Comparison of ENCODE assay signal across 31 cellular contexts in genomic region chr3:33447958-33448357, GRCh38. TPM values are rescaled to one million over a fixed set of nuclear protein-coding genes. Genes with fewer than 3 reads are reported as not detected.
DNase-seq lines count a peak whose midpoint lies in the region; ATAC-seq, FAIRE-seq and TF ChIP-seq lines count a peak whose summit lies in the region.
"Had no signal": no experiment of that assay in that cellular context is flagged by ENCODE, and none has a peak within 500 bp of the region (broad histone marks: within the 10 kb centered on the region; RNA-seq: fewer than 3 reads in every experiment).

No MANE protein-coding gene starts in this region.

- no peak overlapping the region for H2AK5ac ChIP-seq in H1 (ENCODE audit: low read depth, low read length)
- H2AK5ac ChIP-seq in mesendoderm (ENCODE audit: low read length), result no peak overlapping the region

- peaks cover 21% of the 10 kb centered on the region for H3K4me1 Mint-ChIP-seq in activated T-cell treated with anti-CD3 and anti-CD28 coated beads, Interleukin-2, amount 50 U/mL, for 72 hours (ENCODE audit: low read depth)
- peaks cover 12% of the 10 kb centered on the region for H3K4me1 Mint-ChIP-seq in activated T-cell treated with anti-CD3 and anti-CD28 coated beads, Interleukin-2, amount 50 U/mL, for 4 hours (ENCODE audit: low read depth)
- H3K4me1 Mint-ChIP-seq in stimulated activated effector memory CD8-positive, alpha-beta T cell treated with anti-CD3 and anti-CD28 coated beads, Interleukin-12 subunit alpha, Interleukin-12 subunit beta, amount 100 ng/mL, for 72 hours, result peaks cover 6% of the 10 kb centered on the region
- H3K4me1 Mint-ChIP-seq in activated CD8-positive, alpha-beta T cell treated with anti-CD3 and anti-CD28 coated beads, Interleukin-2, amount 10 ng/mL, durations not matched to agents 7 days and 5 days (ENCODE audit: low read depth), result peaks cover 14% of the 10 kb centered on the region

- H2BK15ac ChIP-seq in H1 (ENCODE audit: low read length) (no peak overlapping the region), mesendoderm (replicated peaks; ENCODE audit: low read depth) (no peak overlapping the region)

- H3K36me3 ChIP-seq in H1 (ENCODE audit: control insufficient read depth in 2 of 4, insufficient read depth in 4 of 4, low read length in 3 of 4) (peaks cover 0 to under 1% (median 0%) of the 10 kb centered on the region in 4 experiments; a peak in 1 of 8 replicates), mesendoderm (ENCODE audit: control insufficient read depth, insufficient read depth, low read length) (no peaks in the 10 kb centered on the region), gastrocnemius medialis (no peaks in the 10 kb centered on the region)
- H3K36me3 ChIP-seq: breast epithelium, heart left ventricle, SJCRH30, tibial artery had no signal

- WGBS in H1 (ENCODE audit: extremely low coverage in 1 of 2, insufficient coverage in 1 of 2, insufficient read length in 1 of 2, insufficient replicate concordance in 2 of 2, low coverage in 1 of 2, low lambda C conversion rate in 2 of 2, missing lambda C conversion rate in 1 of 2), 2 experiments, result 11% methylated on average over 15 of the region's 15 CpGs; no CpG with 5 or more reads in 1 of the 2 experiments
- WGBS in mesendoderm (ENCODE audit: extremely low coverage, insufficient coverage, low lambda C conversion rate), result no CpG with 5 or more reads among the region's 15 CpGs

- H3K4me3 ChIP-seq in H1 (ENCODE audit: extremely low read depth in 1 of 4, insufficient read depth in 2 of 4, low read depth in 3 of 4, low read length in 4 of 4), result peak overlapping the region; percentile 45 to 67 (median 50); a peak in 7 of 8 replicates
- H3K4me3 ChIP-seq in mesendoderm (ENCODE audit: low read length), result no peak overlapping the region
- H3K4me3 ChIP-seq in gastrocnemius medialis, result no peak overlapping the region
- H3K4me3 ChIP-seq: breast epithelium, GM12878, GM23248, heart left ventricle, tibial artery had no signal

- TF ChIP-seq RAD21 in H1 (IDR thresholded peaks at IDR 0.05 in 1 of 2, conservative IDR thresholded peaks at IDR 0.05 in 1 of 2; ENCODE audit: low read depth in 2 of 2, low read length in 2 of 2), result no peak

- H4K5ac ChIP-seq in H1 (ENCODE audit: insufficient read length, low read depth, low read length), result no peak overlapping the region
- H4K5ac ChIP-seq in mesendoderm (ENCODE audit: low read length), result no peak overlapping the region

- peak overlapping the region; percentile 32 to 87 for H3K4me3 Mint-ChIP-seq in activated T-cell treated with anti-CD3 and anti-CD28 coated beads, Interleukin-2, amount 50 U/mL, for 72 hours
- H3K4me3 Mint-ChIP-seq in activated T-cell treated with anti-CD3 and anti-CD28 coated beads, Interleukin-2, amount 50 U/mL, for 4 hours, result no peak overlapping the region
- H3K4me3 Mint-ChIP-seq in stimulated activated effector memory CD8-positive, alpha-beta T cell treated with anti-CD3 and anti-CD28 coated beads, Interleukin-12 subunit alpha, Interleukin-12 subunit beta, amount 100 ng/mL, for 72 hours, result peak overlapping the region; percentile 72
- H3K4me3 Mint-ChIP-seq in activated CD8-positive, alpha-beta T cell treated with anti-CD3 and anti-CD28 coated beads, Interleukin-2, amount 10 ng/mL, durations not matched to agents 7 days and 5 days, result no peak overlapping the region
- H3K4me3 Mint-ChIP-seq: dendritic cell treated with granulocyte-macrophage colony-stimulating factor and Interleukin-4, amounts not matched to agents 40 ng/mL and 50 ng/mL, for 4 days had no signal

- TF ChIP-seq POLR2A in H1 (IDR thresholded peaks at IDR 0.05; ENCODE audit: control extremely low read depth in 1 of 2, low read depth in 2 of 2, low read length in 2 of 2) (no peak), gastrocnemius medialis (IDR thresholded peaks at IDR 0.05) (no peak)

- H3K9me3 ChIP-seq in H1 (ENCODE audit: insufficient read depth in 2 of 2, low read depth in 1 of 2, low read length in 1 of 2) (no peaks in the 10 kb centered on the region), gastrocnemius medialis (no peaks in the 10 kb centered on the region)
- H3K9me3 ChIP-seq: breast epithelium, SJCRH30, tibial artery had no signal

- H3K79me2 ChIP-seq in H1 (ENCODE audit: control insufficient read depth in 1 of 2, insufficient read depth in 2 of 2, low read length in 2 of 2) (no peaks in the 10 kb centered on the region), mesendoderm (ENCODE audit: control insufficient read depth, insufficient read depth, low read length) (no peaks in the 10 kb centered on the region)

- no peak overlapping the region for H2BK120ac ChIP-seq in H1 (replicated peaks; ENCODE audit: low read depth, low read length)
- H2BK120ac ChIP-seq in mesendoderm (ENCODE audit: low read depth, low read length), result no peak overlapping the region

- H3K9me3 Mint-ChIP-seq in activated T-cell treated with anti-CD3 and anti-CD28 coated beads, Interleukin-2, amount 50 U/mL, for 72 hours, result no peaks in the 10 kb centered on the region
- H3K9me3 Mint-ChIP-seq in activated T-cell treated with anti-CD3 and anti-CD28 coated beads, Interleukin-2, amount 50 U/mL, for 4 hours, result no peaks in the 10 kb centered on the region
- no peaks in the 10 kb centered on the region for H3K9me3 Mint-ChIP-seq in stimulated activated effector memory CD8-positive, alpha-beta T cell treated with anti-CD3 and anti-CD28 coated beads, Interleukin-12 subunit alpha, Interleukin-12 subunit beta, amount 100 ng/mL, for 72 hours
- no peaks in the 10 kb centered on the region for H3K9me3 Mint-ChIP-seq in activated CD8-positive, alpha-beta T cell treated with anti-CD3 and anti-CD28 coated beads, Interleukin-2, amount 10 ng/mL, durations not matched to agents 7 days and 5 days (ENCODE audit: insufficient read depth)
- H3K9me3 Mint-ChIP-seq: dendritic cell treated with granulocyte-macrophage colony-stimulating factor and Interleukin-4, amounts not matched to agents 40 ng/mL and 50 ng/mL, for 4 days; stimulated activated naive CD8-positive, alpha-beta T cell treated with anti-CD3 and anti-CD28 coated beads, Interleukin-15, Interleukin-2, amounts not matched to agents 100 ng/mL and 50 ng/mL, for 24 hours had no signal

- H2AFZ ChIP-seq in H1 (ENCODE audit: low read length), result 0 out of 2 replicates have a peak overlapping the region, but pooled peaks have one; percentile 62
- H2AFZ ChIP-seq: GM23248 had no signal

- POLR2A ChIA-PET in H1 (lab: Charles Lee; ENCODE audit: partially characterized antibody), result no interaction called here
- POLR2A ChIA-PET in activated CD8-positive, alpha-beta T cell treated with anti-CD3 and anti-CD28 coated beads, Interleukin-2, amount 10 ng/mL, durations not matched to agents 7 days and 5 days (lab: Charles Lee), result no interaction called here

- TF ChIP-seq EP300 in H1 (IDR thresholded peaks at IDR 0.05; ENCODE audit: borderline replicate concordance in 1 of 2, low read depth in 2 of 2, low read length in 2 of 2), result no peak

- H2BK5ac ChIP-seq in H1 (ENCODE audit: low read depth, low read length) (no peak overlapping the region), mesendoderm (ENCODE audit: low read length) (no peak overlapping the region)

- H3K23me2 ChIP-seq in H1 (ENCODE audit: low read depth, low read length), result no peaks in the 10 kb centered on the region; the same call in 1 of the 2 replicates

- H4K91ac ChIP-seq in H1 (replicated peaks; ENCODE audit: insufficient read length, low read length), result no peak overlapping the region

- no peak overlapping the region for H3K56ac ChIP-seq in H1 (replicated peaks; ENCODE audit: insufficient read length, low read depth, low read length)
- peak overlapping the region; percentile 73 for H3K56ac ChIP-seq in mesendoderm (ENCODE audit: low read length)

- FAIRE-seq in H1 (lab: Jason Lieb, UNC), result no peak
- FAIRE-seq: endothelial cell of umbilical vein, GM12878, GM19239, RCC 7860 had no signal

- no peak overlapping the region for H3K27ac ChIP-seq in H1 (ENCODE audit: low read depth, low read length)
- no peak overlapping the region for H3K27ac ChIP-seq in mesendoderm (ENCODE audit: low read depth, low read length)
- H3K27ac ChIP-seq in gastrocnemius medialis, result no peak overlapping the region
- H3K27ac ChIP-seq: breast epithelium, GM23248, heart left ventricle, SJCRH30, tibial artery had no signal

- no peaks in the 10 kb centered on the region for H4K20me1 ChIP-seq in H1 (replicated peaks in 1 of 2; ENCODE audit: control insufficient read depth in 1 of 2, insufficient read depth in 2 of 2, low read length in 2 of 2)

- no peaks in the 10 kb centered on the region; a peak in 1 of 7 replicates for H3K27me3 ChIP-seq in H1 (replicated peaks in 1 of 4; ENCODE audit: control insufficient read depth in 3 of 4, extremely low read depth in 1 of 4, insufficient read depth in 3 of 4, low read length in 3 of 4)
- H3K27me3 ChIP-seq in mesendoderm (ENCODE audit: insufficient read depth, low read length, poor library complexity), result no peaks in the 10 kb centered on the region
- H3K27me3 ChIP-seq in gastrocnemius medialis, result no peaks in the 10 kb centered on the region
- H3K27me3 ChIP-seq: breast epithelium, heart left ventricle, SJCRH30, tibial artery had no signal

- H3K18ac ChIP-seq in H1 (ENCODE audit: extremely low read depth, low read length) (no peak overlapping the region; the same call in 1 of the 2 replicates), mesendoderm (ENCODE audit: low read length) (no peak overlapping the region)

- H3K79me1 ChIP-seq in H1 (ENCODE audit: low read depth, low read length) (no peaks in the 10 kb centered on the region), mesendoderm (ENCODE audit: low read length) (no peaks in the 10 kb centered on the region)

- H3K9ac ChIP-seq in H1 (replicated peaks in 1 of 4; ENCODE audit: extremely low read depth in 1 of 4, low read depth in 3 of 4, low read length in 3 of 4) (no peak overlapping the region), mesendoderm (ENCODE audit: low read length) (peak overlapping the region; percentile 28)
- H3K9ac ChIP-seq: GM23248 had no signal

- intact Hi-C loops in gastrocnemius medialis (cut with DNase I; ENCODE audit: low total_unique reads), result no loop called here

- no peak overlapping the region for H3K14ac ChIP-seq in H1 (ENCODE audit: insufficient read length)

- TF ChIP-seq CTCF in H1 (IDR thresholded peaks at IDR 0.05; ENCODE audit: control extremely low read depth in 1 of 3, insufficient read depth in 1 of 3, low read depth in 1 of 3, low read length in 3 of 3), result no peak
- TF ChIP-seq CTCF in gastrocnemius medialis (IDR thresholded peaks at IDR 0.05 in 4 of 5, conservative IDR thresholded peaks at IDR 0.05 in 1 of 5), result no peak

- H3K4ac ChIP-seq in H1 (replicated peaks; ENCODE audit: insufficient read length, low read depth, low read length), result no peak overlapping the region
- no peak overlapping the region for H3K4ac ChIP-seq in mesendoderm (ENCODE audit: low read depth, low read length)

- no peaks in the 10 kb centered on the region for H3K27me3 Mint-ChIP-seq in activated T-cell treated with anti-CD3 and anti-CD28 coated beads, Interleukin-2, amount 50 U/mL, for 72 hours (ENCODE audit: low read depth)
- H3K27me3 Mint-ChIP-seq in activated T-cell treated with anti-CD3 and anti-CD28 coated beads, Interleukin-2, amount 50 U/mL, for 4 hours (ENCODE audit: low read depth), result no peaks in the 10 kb centered on the region
- H3K27me3 Mint-ChIP-seq in activated CD8-positive, alpha-beta T cell treated with anti-CD3 and anti-CD28 coated beads, Interleukin-2, amount 10 ng/mL, durations not matched to agents 7 days and 5 days (ENCODE audit: low read depth), result no peaks in the 10 kb centered on the region
- H3K27me3 Mint-ChIP-seq: dendritic cell treated with granulocyte-macrophage colony-stimulating factor and Interleukin-4, amounts not matched to agents 40 ng/mL and 50 ng/mL, for 4 days; IgD-negative memory B cell; stimulated activated naive CD8-positive, alpha-beta T cell treated with anti-CD3 and anti-CD28 coated beads, Interleukin-15, Interleukin-2, amounts not matched to agents 100 ng/mL and 50 ng/mL, for 24 hours had no signal

- in situ Hi-C loops in gastrocnemius medialis (cut with MboI; ENCODE audit: low sequenced_read_pairs in 4 of 4), result no loop called here

- H3K4me2 ChIP-seq in H1 (ENCODE audit: insufficient read depth in 1 of 2, low read depth in 2 of 2, low read length in 2 of 2) (peak overlapping the region; percentile 87 to 89), mesendoderm (ENCODE audit: low read length) (peak overlapping the region; percentile 25)

- H3K36me3 Mint-ChIP-seq in activated T-cell treated with anti-CD3 and anti-CD28 coated beads, Interleukin-2, amount 50 U/mL, for 72 hours (ENCODE audit: insufficient read depth in 2 of 2), result no peaks in the 10 kb centered on the region
- H3K36me3 Mint-ChIP-seq in activated T-cell treated with anti-CD3 and anti-CD28 coated beads, Interleukin-2, amount 50 U/mL, for 4 hours (ENCODE audit: insufficient read depth), result no peaks in the 10 kb centered on the region
- H3K36me3 Mint-ChIP-seq in stimulated activated effector memory CD8-positive, alpha-beta T cell treated with anti-CD3 and anti-CD28 coated beads, Interleukin-12 subunit alpha, Interleukin-12 subunit beta, amount 100 ng/mL, for 72 hours, result no peaks in the 10 kb centered on the region
- H3K36me3 Mint-ChIP-seq in activated CD8-positive, alpha-beta T cell treated with anti-CD3 and anti-CD28 coated beads, Interleukin-2, amount 10 ng/mL, durations not matched to agents 7 days and 5 days (ENCODE audit: low read depth), result peaks cover 2% of the 10 kb centered on the region
- H3K36me3 Mint-ChIP-seq: IgD-negative memory B cell had no signal

- DNase-seq in activated T-cell treated with anti-CD3 and anti-CD28 coated beads, Interleukin-2, amount 50 U/mL, for 72 hours, result no peak
- DNase-seq in activated T-cell treated with anti-CD3 and anti-CD28 coated beads, Interleukin-2, amount 50 U/mL, for 4 hours, result no peak
- DNase-seq in H1 (ENCODE audit: low read depth in 1 of 2, low spot score in 2 of 2) (no peak), mesendoderm (no peak), gastrocnemius medialis (no peak)
- no peak for DNase-seq in stimulated activated effector memory CD8-positive, alpha-beta T cell treated with anti-CD3 and anti-CD28 coated beads, Interleukin-12 subunit alpha, Interleukin-12 subunit beta, amount 100 ng/mL, for 72 hours (ENCODE audit: low spot score in 2 of 2)
- DNase-seq in activated CD8-positive, alpha-beta T cell treated with anti-CD3 and anti-CD28 coated beads, Interleukin-2, amount 10 ng/mL, durations not matched to agents 7 days and 5 days, result no peak
- DNase-seq: 8988T; activated CD4-positive, alpha-beta T cell treated with anti-CD3 and anti-CD28 coated beads, Interleukin-2, amount 50 U/mL, for 1 hour; activated effector memory CD4-positive, alpha-beta T cell treated with Interleukin-2 at 50 U/mL for 16 hours; AML-193; DMS79; GM23248; heart left ventricle; NCI-H1436; NCI-H2107; NCI-H526; occipital lobe; stimulated activated CD4-positive, alpha-beta T cell treated with anti-CD3 and anti-CD28 coated beads, Interleukin-4, amount 100 ng/mL, for 24 hours; T-helper 1 cell; tibial artery had no signal

- CTCF ChIA-PET in H1 (lab: Charles Lee; ENCODE audit: partially characterized antibody), result no interaction called here
- CTCF ChIA-PET in activated CD8-positive, alpha-beta T cell treated with anti-CD3 and anti-CD28 coated beads, Interleukin-2, amount 10 ng/mL, durations not matched to agents 7 days and 5 days (lab: Charles Lee), result no interaction called here

- no peak overlapping the region for H3K27ac Mint-ChIP-seq in activated T-cell treated with anti-CD3 and anti-CD28 coated beads, Interleukin-2, amount 50 U/mL, for 72 hours
- no peak overlapping the region for H3K27ac Mint-ChIP-seq in stimulated activated effector memory CD8-positive, alpha-beta T cell treated with anti-CD3 and anti-CD28 coated beads, Interleukin-12 subunit alpha, Interleukin-12 subunit beta, amount 100 ng/mL, for 72 hours
- H3K27ac Mint-ChIP-seq in activated CD8-positive, alpha-beta T cell treated with anti-CD3 and anti-CD28 coated beads, Interleukin-2, amount 10 ng/mL, durations not matched to agents 7 days and 5 days, result no peak overlapping the region
- H3K27ac Mint-ChIP-seq: dendritic cell treated with granulocyte-macrophage colony-stimulating factor and Interleukin-4, amounts not matched to agents 40 ng/mL and 50 ng/mL, for 4 days; stimulated activated naive CD8-positive, alpha-beta T cell treated with anti-CD3 and anti-CD28 coated beads, Interleukin-15, Interleukin-2, amounts not matched to agents 100 ng/mL and 50 ng/mL, for 24 hours had no signal

- no peaks in the 10 kb centered on the region; a peak in 2 of 7 replicates for H3K4me1 ChIP-seq in H1 (replicated peaks in 1 of 4; ENCODE audit: control insufficient read depth in 3 of 4, insufficient read depth in 4 of 4, low read length in 3 of 4)
- H3K4me1 ChIP-seq in mesendoderm (ENCODE audit: control insufficient read depth, low read depth, low read length), result no peaks in the 10 kb centered on the region
- H3K4me1 ChIP-seq in gastrocnemius medialis, result no peaks in the 10 kb centered on the region
- H3K4me1 ChIP-seq: breast epithelium, heart left ventricle, SJCRH30, tibial artery had no signal

- no peak overlapping the region for H2BK20ac ChIP-seq in H1 (ENCODE audit: low read length)

- ATAC-seq in activated T-cell treated with anti-CD3 and anti-CD28 coated beads, Interleukin-2, amount 50 U/mL, for 72 hours (replicated peaks in 1 of 2), result no peak
- no peak for ATAC-seq in activated T-cell treated with anti-CD3 and anti-CD28 coated beads, Interleukin-2, amount 50 U/mL, for 4 hours
- ATAC-seq in stimulated activated effector memory CD8-positive, alpha-beta T cell treated with anti-CD3 and anti-CD28 coated beads, Interleukin-12 subunit alpha, Interleukin-12 subunit beta, amount 100 ng/mL, for 72 hours, result no peak
- ATAC-seq in gastrocnemius medialis (no peak), GM18870 (IDR thresholded peaks at IDR 0.05; ENCODE audit: unreplicated experiment) (no peak)
- no peak for ATAC-seq in activated CD8-positive, alpha-beta T cell treated with anti-CD3 and anti-CD28 coated beads, Interleukin-2, amount 10 ng/mL, durations not matched to agents 7 days and 5 days
- ATAC-seq: GM12878, heart left ventricle had no signal

- H4K8ac ChIP-seq in H1 (ENCODE audit: extremely low read depth, insufficient read depth, low read length) (no peak overlapping the region), mesendoderm (ENCODE audit: low read depth, low read length) (no peak overlapping the region)

- 0 out of 2 replicates have a peak overlapping the region, but pooled peaks have one; percentile 39 for H2BK12ac ChIP-seq in H1 (ENCODE audit: low read depth, low read length)

- H3K23ac ChIP-seq in H1 (ENCODE audit: insufficient read length), result no peak overlapping the region
- no peak overlapping the region for H3K23ac ChIP-seq in mesendoderm (ENCODE audit: low read length)

RNA-seq across cellular contexts. Expression of gene UBP1, which starts 7.8 kb away (rescaled TPM):
- 10 to 100 TPM; 59.6 to 64.6 TPM for total RNA-seq in activated T-cell treated with anti-CD3 and anti-CD28 coated beads, Interleukin-2, amount 50 U/mL, for 72 hours
- 10 to 100 TPM; 64.2 to 69.7 (median 69.0) TPM for total RNA-seq in activated T-cell treated with anti-CD3 and anti-CD28 coated beads, Interleukin-2, amount 50 U/mL, for 4 hours
- total RNA-seq in H1 (2021; fragmentation: NEBNext Ultra II Directional; extraction: Animal tissue kit (Norgen Biotek cat#: 25700)), result 64.5 and 71.9 TPM in 2 replicates
- 41.4 and 47.3 TPM in 2 replicates for polyA plus RNA-seq in H1 (2011; rRNA removed)
- 71.8 TPM for polyA plus RNA-seq in H1 (2011; cell fraction: cytosol; rRNA removed)
- 165 TPM for polyA plus RNA-seq in H1 (2011; cell fraction: nucleus; rRNA removed)
- polyA plus RNA-seq in H1 (2012, experiment 1 of 2), result 54.7 to 73.7 TPM (median 62.4 TPM) in 4 replicates
- 7.3 TPM for polyA plus RNA-seq in H1 (2012, experiment 2 of 2)
- 68.1 TPM for polyA plus RNA-seq in H1 (2013, experiment 1 of 2)
- 61.2 TPM for polyA plus RNA-seq in H1 (2013, experiment 2 of 2)
- 92.7 and 99.5 TPM in 2 replicates for polyA minus RNA-seq in H1 (2011; rRNA and poly(A)+ RNA removed)
- polyA minus RNA-seq in H1 (2011; cell fraction: cytosol; rRNA and poly(A)+ RNA removed), result 58.2 TPM
- 124 TPM for polyA minus RNA-seq in H1 (2011; cell fraction: nucleus; rRNA and poly(A)+ RNA removed)
- polyA plus RNA-seq in mesendoderm (2013, experiment 1 of 2), result 63.1 TPM
- 69.1 TPM for polyA plus RNA-seq in mesendoderm (2013, experiment 2 of 2)
- total RNA-seq in gastrocnemius medialis, result 10 to 100 TPM; 19.1 to 28.9 (median 24.2) TPM
- 10 to 100 TPM; 61.9 to 64.6 TPM for total RNA-seq in activated CD8-positive, alpha-beta T cell treated with anti-CD3 and anti-CD28 coated beads, Interleukin-2, amount 10 ng/mL, durations not matched to agents 7 days and 5 days

Comparison
In these comparisons a context has a peak if more than half of its experiments do, and no peak if none do; other contexts are left out.
1. H3K4me3 Mint-ChIP-seq: peak in activated T-cell treated with anti-CD3 and anti-CD28 coated beads, Interleukin-2, amount 50 U/mL, for 72 hours (2 of 2) and stimulated activated effector memory CD8-positive, alpha-beta T cell treated with anti-CD3 and anti-CD28 coated beads, Interleukin-12 subunit alpha, Interleukin-12 subunit beta, amount 100 ng/mL, for 72 hours (single experiment); none in activated T-cell treated with anti-CD3 and anti-CD28 coated beads, Interleukin-2, amount 50 U/mL, for 4 hours (single experiment) and activated CD8-positive, alpha-beta T cell treated with anti-CD3 and anti-CD28 coated beads, Interleukin-2, amount 10 ng/mL, durations not matched to agents 7 days and 5 days (single experiment).
2. H3K4me3 ChIP-seq: peak in H1 (4 of 4); none in mesendoderm (single experiment) and gastrocnemius medialis (0 of 4).